Comparison of ENCODE assay signal across 1 cellular context in genomic region chr17:42019509-42020404, GRCh38.
TF ChIP-seq lines count a peak whose summit lies in the region.

NKIRAS2 (plus strand) TSS chr17:42020090; CDS start chr17:42021578, 1,488 bp downstream.

TF ChIP-seq in GM23338, 12 proteins besides CTCF, POLR2A, EP300 and RAD21 (continued from another document):
- TF ChIP-seq, protein P1, sequence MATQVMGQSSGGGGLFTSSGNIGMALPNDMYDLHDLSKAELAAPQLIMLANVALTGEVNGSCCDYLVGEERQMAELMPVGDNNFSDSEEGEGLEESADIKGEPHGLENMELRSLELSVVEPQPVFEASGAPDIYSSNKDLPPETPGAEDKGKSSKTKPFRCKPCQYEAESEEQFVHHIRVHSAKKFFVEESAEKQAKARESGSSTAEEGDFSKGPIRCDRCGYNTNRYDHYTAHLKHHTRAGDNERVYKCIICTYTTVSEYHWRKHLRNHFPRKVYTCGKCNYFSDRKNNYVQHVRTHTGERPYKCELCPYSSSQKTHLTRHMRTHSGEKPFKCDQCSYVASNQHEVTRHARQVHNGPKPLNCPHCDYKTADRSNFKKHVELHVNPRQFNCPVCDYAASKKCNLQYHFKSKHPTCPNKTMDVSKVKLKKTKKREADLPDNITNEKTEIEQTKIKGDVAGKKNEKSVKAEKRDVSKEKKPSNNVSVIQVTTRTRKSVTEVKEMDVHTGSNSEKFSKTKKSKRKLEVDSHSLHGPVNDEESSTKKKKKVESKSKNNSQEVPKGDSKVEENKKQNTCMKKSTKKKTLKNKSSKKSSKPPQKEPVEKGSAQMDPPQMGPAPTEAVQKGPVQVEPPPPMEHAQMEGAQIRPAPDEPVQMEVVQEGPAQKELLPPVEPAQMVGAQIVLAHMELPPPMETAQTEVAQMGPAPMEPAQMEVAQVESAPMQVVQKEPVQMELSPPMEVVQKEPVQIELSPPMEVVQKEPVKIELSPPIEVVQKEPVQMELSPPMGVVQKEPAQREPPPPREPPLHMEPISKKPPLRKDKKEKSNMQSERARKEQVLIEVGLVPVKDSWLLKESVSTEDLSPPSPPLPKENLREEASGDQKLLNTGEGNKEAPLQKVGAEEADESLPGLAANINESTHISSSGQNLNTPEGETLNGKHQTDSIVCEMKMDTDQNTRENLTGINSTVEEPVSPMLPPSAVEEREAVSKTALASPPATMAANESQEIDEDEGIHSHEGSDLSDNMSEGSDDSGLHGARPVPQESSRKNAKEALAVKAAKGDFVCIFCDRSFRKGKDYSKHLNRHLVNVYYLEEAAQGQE (IDR thresholded peaks at IDR 0.05; ENCODE audit: unreplicated experiment): no peak
